ENCODE assay signal across 8 cellular contexts in the genomic region with DNA sequence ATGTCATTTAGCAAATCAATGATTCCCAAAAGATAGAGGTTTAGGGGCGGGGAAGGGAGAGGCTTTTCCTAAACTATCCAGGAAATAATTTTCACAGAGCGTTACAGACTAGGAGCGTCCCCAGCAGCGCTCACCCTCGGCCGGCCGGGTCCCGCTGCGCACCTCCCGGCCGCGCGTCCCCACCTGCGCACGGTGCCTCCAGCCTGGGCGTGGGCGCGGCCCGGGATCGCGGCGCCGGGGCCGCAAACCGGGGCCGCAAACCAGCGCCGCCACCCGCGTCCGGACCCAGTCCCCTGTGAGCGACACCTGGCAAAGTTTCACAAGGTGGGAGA. TPM values are rescaled to one million over a fixed set of nuclear protein-coding genes. Genes with fewer than 3 reads are reported as not detected.
A peak's percentile ranks its signal among the peaks of the same experiment; 100 is the strongest.
DNase-seq lines count a peak whose midpoint lies in the region; ATAC-seq and TF ChIP-seq lines count a peak whose summit lies in the region.

No MANE protein-coding gene starts in this region.

- no peak for DNase-seq in activated naive CD4-positive, alpha-beta T cell treated with Interleukin-2 at 50 U/mL for 16 hours
- no peak for DNase-seq in left cardiac atrium
- no peak for DNase-seq in NCI-H2029 (lab: John Stamatoyannopoulos, UW)
- DNase-seq in GM19240 (ENCODE audit: insufficient read length, low spot score) = no peak

- peak overlapping the region; percentile 97 for H3K27ac Mint-ChIP-seq in activated naive CD4-positive, alpha-beta T cell treated with anti-CD3 and anti-CD28 coated beads, Interleukin-2, amount 50 U/mL, for 24 hours

- peak; percentile 13 for ATAC-seq in HG03045 (IDR thresholded peaks at IDR 0.05; ENCODE audit: unreplicated experiment)
- peak; percentile 5 to 10 for ATAC-seq in left cardiac atrium

- H3K27ac ChIP-seq in VCaP (peak overlapping the region; percentile 97), skin epidermis (peak overlapping the region; percentile 80 to 97 (median 91))

- no peaks in the 10 kb centered on the region for H3K36me3 Mint-ChIP-seq in activated naive CD4-positive, alpha-beta T cell treated with anti-CD3 and anti-CD28 coated beads, Interleukin-2, amount 50 U/mL, for 24 hours

- H3K9me3 Mint-ChIP-seq in activated naive CD4-positive, alpha-beta T cell treated with anti-CD3 and anti-CD28 coated beads, Interleukin-2, amount 50 U/mL, for 24 hours = no peaks in the 10 kb centered on the region

- peak overlapping the region; percentile 95 for H3K4me3 Mint-ChIP-seq in activated naive CD4-positive, alpha-beta T cell treated with anti-CD3 and anti-CD28 coated beads, Interleukin-2, amount 50 U/mL, for 24 hours

- H3K27me3 Mint-ChIP-seq in activated naive CD4-positive, alpha-beta T cell treated with anti-CD3 and anti-CD28 coated beads, Interleukin-2, amount 50 U/mL, for 24 hours = no peaks in the 10 kb centered on the region

- TF ChIP-seq CTCF in VCaP (conservative IDR thresholded peaks at IDR 0.05) = no peak

- H3K4me3 ChIP-seq in skin epidermis = peak overlapping the region; percentile 74 to 95 (median 89)

- peaks cover 30% of the 10 kb centered on the region for H3K4me1 Mint-ChIP-seq in activated naive CD4-positive, alpha-beta T cell treated with anti-CD3 and anti-CD28 coated beads, Interleukin-2, amount 50 U/mL, for 24 hours

- intact Hi-C loops in left cardiac atrium (cut with DNase I) = loop anchor here (5.0 kb wide), 2 partner anchors 70 to 95 kb away; no protein-coding TSS in a partner anchor

RNA-seq across cellular contexts. Expression of a gene that starts 0.7 kb away (rescaled TPM):
- total RNA-seq in left cardiac atrium = 10 to 100 TPM; 19.0 to 24.1 TPM
